8 cellular contexts compared by ENCODE assay signal in genomic region chr21:43864313-43864805, GRCh38. TPM values are rescaled to one million over a fixed set of nuclear protein-coding genes. Genes with fewer than 3 reads are reported as not detected.
A peak's percentile ranks its signal among the peaks of the same experiment; 100 is the strongest.
DNase-seq lines count a peak whose midpoint lies in the region; ATAC-seq and TF ChIP-seq lines count a peak whose summit lies in the region.

No MANE protein-coding gene starts in this region.

- POLR2A ChIA-PET in BJ (lab: Charles Lee), result interaction anchor here (0.6 kb wide), 1 partner anchor 42 kb away, joined by 3 read pairs; no protein-coding TSS in a partner anchor

- H3K36me3 ChIP-seq in BJ (ENCODE audit: control insufficient read depth, insufficient read depth, low read length) (peaks cover under 1% of the 10 kb centered on the region), GM23248 (ENCODE audit: low read depth) (no peaks in the 10 kb centered on the region), SJCRH30 (no peaks in the 10 kb centered on the region), breast epithelium (no peaks in the 10 kb centered on the region)

- DNase-seq in BJ (ENCODE audit: low read depth), result no peak
- peak; percentile 66 for DNase-seq in GM23248
- no peak for DNase-seq in SJCRH30
- peak; percentile 48 to 67 for DNase-seq in breast epithelium (ENCODE audit: low spot score in 2 of 2)
- DNase-seq in kidney tubule cell (ENCODE audit: low spot score), result peak; percentile 66
- DNase-seq in stimulated activated CD4-positive, alpha-beta T cell treated with anti-CD3 and anti-CD28 coated beads, Interleukin-4, amount 100 ng/mL, for 24 hours, result peak; percentile 40

- peak overlapping the region; percentile 57 for H2AFZ ChIP-seq in GM23248

- H3K4me3 ChIP-seq in BJ (ENCODE audit: low read depth, low read length) (peak overlapping the region; percentile 63), GM23248 (peak overlapping the region; percentile 62), SJCRH30 (peak overlapping the region; percentile 43), breast epithelium (peak overlapping the region; percentile 75 to 93 (median 89))

- H3K9ac ChIP-seq in GM23248, result peak overlapping the region; percentile 61

- H3K4me1 ChIP-seq in GM23248 (ENCODE audit: insufficient read depth) (peaks cover 4% of the 10 kb centered on the region; the same call in 1 of the 2 replicates), SJCRH30 (peaks cover 17% of the 10 kb centered on the region), breast epithelium (peaks cover 4 to 7% of the 10 kb centered on the region in 2 donors)

- H3K9me2 ChIP-seq in GM23248 (ENCODE audit: insufficient read depth), result no peaks in the 10 kb centered on the region

- in situ Hi-C loops in GM23248 (cut with MboI), result loop anchor here (10.0 kb wide), 1 partner anchor 60 kb away; no protein-coding TSS in a partner anchor

- no peaks in the 10 kb centered on the region for H3K9me3 ChIP-seq in GM23248 (ENCODE audit: low read depth)
- no peaks in the 10 kb centered on the region for H3K9me3 ChIP-seq in SJCRH30 (replicated peaks)
- H3K9me3 ChIP-seq in breast epithelium, result no peaks in the 10 kb centered on the region

- H3F3A ChIP-seq in GM23248 (ENCODE audit: insufficient read depth), result 0 out of 2 replicates have a peak, but pooled peaks cover 6% of the 10 kb centered on the region

- H3K4me2 ChIP-seq in GM23248 (ENCODE audit: unreplicated experiment), result peak overlapping the region; percentile 60

- TF ChIP-seq CTCF in BJ (IDR thresholded peaks at IDR 0.05; ENCODE audit: insufficient read depth, low read depth, low read length), result no peak
- no peak for TF ChIP-seq CTCF in breast epithelium (IDR thresholded peaks at IDR 0.05)

- H3K27me3 ChIP-seq in BJ (ENCODE audit: control insufficient read depth, insufficient read depth, low read length) (no peaks in the 10 kb centered on the region), GM23248 (replicated peaks; ENCODE audit: insufficient read depth) (peaks cover 4% of the 10 kb centered on the region; the same call in 1 of the 2 replicates), SJCRH30 (peaks cover 21% of the 10 kb centered on the region), breast epithelium (no peaks in the 10 kb centered on the region)

- H4K20me1 ChIP-seq in GM23248 (ENCODE audit: insufficient read depth), result 0 out of 2 replicates have a peak, but pooled peaks cover 4% of the 10 kb centered on the region

- ATAC-seq in HG03571 (IDR thresholded peaks at IDR 0.05; ENCODE audit: unreplicated experiment) (no peak), GM18868 (IDR thresholded peaks at IDR 0.05; ENCODE audit: unreplicated experiment) (no peak)

- WGBS in GM23248 (ENCODE audit: low coverage in 1 of 2, low lambda C conversion rate in 2 of 2, missing lambda C conversion rate in 2 of 2), 2 experiments, result 2 to 4% methylated on average over 19 to 42 of the region's 61 CpGs

- H3K27ac ChIP-seq in GM23248 (no peak overlapping the region), SJCRH30 (no peak overlapping the region), breast epithelium (peak overlapping the region; percentile 93 to 96)

- intact Hi-C loops in breast epithelium (cut with DNase I; ENCODE audit: low total_unique reads), result no loop called here

- peaks cover 38% of the 10 kb centered on the region for H3K79me2 ChIP-seq in GM23248 (ENCODE audit: insufficient read depth)

- peak; percentile 58 for TF ChIP-seq POLR2A in breast epithelium (IDR thresholded peaks at IDR 0.05)

- CTCF ChIA-PET in BJ (lab: Yijun Ruan, JAX), result interaction anchor here (0.7 kb wide), 1 partner anchor 23 kb away, joined by 4 read pairs; no protein-coding TSS in a partner anchor

RNA-seq across cellular contexts. Expression of gene AGPAT3, which starts 0.7 kb away (rescaled TPM):
- 39.7 and 68.5 TPM in 2 replicates for polyA plus RNA-seq in BJ (2011; rRNA removed)
- polyA minus RNA-seq in BJ (2011; rRNA and poly(A)+ RNA removed), result 47.0 and 50.1 TPM in 2 replicates
- 29.3 and 35.2 TPM in 2 replicates for total RNA-seq in GM23248 (2014; rRNA removed; shearing (Covaris generic))
- 12.2 and 12.3 TPM in 2 replicates for polyA plus RNA-seq in GM23248 (2016; fragmentation: Nextera tagmentation; extraction: Ambion mirVana)
- 16.4 and 18.3 TPM in 2 replicates for total RNA-seq in SJCRH30 (2014; rRNA removed; shearing (Covaris generic))
- total RNA-seq in breast epithelium, result 10 to 100 TPM; 27.2 to 35.8 (median 28.2) TPM

Comparison
In these comparisons a context has a peak if more than half of its experiments do, and no peak if none do; other contexts are left out.
1. DNase-seq: peak in GM23248 (single experiment), breast epithelium (2 of 2), kidney tubule cell (single experiment) and stimulated activated CD4-positive, alpha-beta T cell treated with anti-CD3 and anti-CD28 coated beads, Interleukin-4, amount 100 ng/mL, for 24 hours (single experiment); none in BJ (single experiment) and SJCRH30 (0 of 2).
2. H3K27ac ChIP-seq: peak in breast epithelium (2 of 2); none in GM23248 (single experiment) and SJCRH30 (single experiment).
3. Peak in every context shown above with its lines, with median percentiles within 50 percentile points of each other: H3K4me3 ChIP-seq.